Comparison of ENCODE assay signal across 23 cellular contexts in genomic region chr1:203049576-203050180, GRCh38. TPM values are rescaled to one million over a fixed set of nuclear protein-coding genes. Genes with fewer than 3 reads are reported as not detected.
"Had no signal": no experiment of that assay in that cellular context is flagged by ENCODE, and none has a peak within 500 bp of the region (broad histone marks: within the 10 kb centered on the region; RNA-seq: fewer than 3 reads in every experiment).

No MANE protein-coding gene starts in this region.

- H3K4me1 Mint-ChIP-seq: central memory CD8-positive, alpha-beta T cell; stimulated activated naive CD8-positive, alpha-beta T cell treated with anti-CD3 and anti-CD28 coated beads, Interleukin-15, amount 100 ng/mL, for 72 hours had no signal

- ATAC-seq: stimulated activated naive CD8-positive, alpha-beta T cell treated with anti-CD3 and anti-CD28 coated beads, Interleukin-15, amount 100 ng/mL, for 72 hours had no signal

- H3K4me1 ChIP-seq: transverse colon had no signal

- H3K27ac Mint-ChIP-seq: naive B cell; stimulated activated naive CD8-positive, alpha-beta T cell treated with anti-CD3 and anti-CD28 coated beads, Interleukin-15, amount 100 ng/mL, for 72 hours had no signal

- H3K36me3 ChIP-seq: transverse colon had no signal

- H3K9me3 ChIP-seq: thoracic aorta, transverse colon had no signal

- H2AFZ ChIP-seq: hepatocyte had no signal

- DNase-seq: cortex of kidney; effector CD8-positive, alpha-beta T cell; foreskin melanocyte; head of caudate nucleus; kidney glomerular epithelial cell; mammary epithelial cell; naive B cell; posterior cingulate gyrus; right cardiac atrium; stimulated activated CD4-positive, alpha-beta T cell treated with anti-CD3 and anti-CD28 coated beads, Interleukin-2, amount 100 ng/mL, for 48 hours; stimulated activated naive CD8-positive, alpha-beta T cell treated with anti-CD3 and anti-CD28 coated beads, Interleukin-15, amount 100 ng/mL, for 72 hours; transverse colon had no signal

- H3K36me3 Mint-ChIP-seq: naive B cell had no signal

- H3K9me3 Mint-ChIP-seq: central memory CD8-positive, alpha-beta T cell; nephron; stimulated activated naive CD8-positive, alpha-beta T cell treated with anti-CD3 and anti-CD28 coated beads, Interleukin-15, amount 100 ng/mL, for 72 hours had no signal

- H3K4me2 ChIP-seq: hepatocyte, smooth muscle cell had no signal

- H3K79me2 ChIP-seq: hepatocyte had no signal

- H3K4me3 ChIP-seq: dorsolateral prefrontal cortex, hepatocyte, smooth muscle cell, thoracic aorta, transverse colon had no signal

- H3K27me3 ChIP-seq: dorsolateral prefrontal cortex, hepatocyte had no signal

- H3K27ac ChIP-seq: hepatocyte, thoracic aorta, transverse colon had no signal

- H3K4me3 Mint-ChIP-seq: central memory CD8-positive, alpha-beta T cell; naive B cell; stimulated activated naive CD8-positive, alpha-beta T cell treated with anti-CD3 and anti-CD28 coated beads, Interleukin-15, amount 100 ng/mL, for 72 hours had no signal

RNA-seq across cellular contexts. Expression of gene MYOG, which starts 36.1 kb away (rescaled TPM):
- total RNA-seq: hepatocyte, liver, mammary epithelial cell, mucosa of gallbladder, omental fat pad, right cardiac atrium, smooth muscle cell, thoracic aorta, transverse colon, ureter had no signal
- polyA plus RNA-seq: esophagus, hepatocyte, liver, mammary epithelial cell, right cardiac atrium, smooth muscle cell had no signal
